In genomic region chr4:10090467-10091250, GRCh38 we compare ENCODE assay signal across 13 cellular contexts. TPM values are rescaled to one million over a fixed set of nuclear protein-coding genes. Genes with fewer than 3 reads are reported as not detected.
DNase-seq lines count a peak whose midpoint lies in the region; ATAC-seq and TF ChIP-seq lines count a peak whose summit lies in the region.
"Had no signal": no experiment of that assay in that cellular context is flagged by ENCODE, and none has a peak within 500 bp of the region (broad histone marks: within the 10 kb centered on the region; RNA-seq: fewer than 3 reads in every experiment).

No MANE protein-coding gene starts in this region.

- no peak overlapping the region for H3K4me3 Mint-ChIP-seq in natural killer cell
- H3K4me3 Mint-ChIP-seq in natural killer cell treated with Interleukin-12 subunit alpha and Interleukin-12 subunit beta and Interleukin-15 and Interleukin-18, amount 100 ng/mL, for 72 hours, result no peak overlapping the region
- H3K4me3 Mint-ChIP-seq in naive thymus-derived CD8-positive, alpha-beta T cell, result peak overlapping the region in 1 of 10 donors; percentile 18

- peaks cover 36 to 56% of the 10 kb centered on the region in 2 donors for H3K4me1 Mint-ChIP-seq in natural killer cell
- H3K4me1 Mint-ChIP-seq in natural killer cell treated with Interleukin-12 subunit alpha and Interleukin-12 subunit beta and Interleukin-15 and Interleukin-18, amount 100 ng/mL, for 72 hours (ENCODE audit: low read depth in 2 of 2), result peaks cover 29 to 57% of the 10 kb centered on the region in 2 donors
- peaks cover 27 to 69% (median 56%) of the 10 kb centered on the region in 4 donors for H3K4me1 Mint-ChIP-seq in naive thymus-derived CD8-positive, alpha-beta T cell

- intact Hi-C loops in natural killer cell (cut with micrococcal nuclease) (loop anchor here (10.0 kb wide), 1 partner anchor 76 kb away; no protein-coding TSS in a partner anchor), colonic mucosa (cut with DNase I) (no loop called here)

- no peaks in the 10 kb centered on the region for H3K36me3 Mint-ChIP-seq in natural killer cell
- H3K36me3 Mint-ChIP-seq in natural killer cell treated with Interleukin-12 subunit alpha and Interleukin-12 subunit beta and Interleukin-15 and Interleukin-18, amount 100 ng/mL, for 72 hours, result peaks cover 8% of the 10 kb centered on the region
- H3K36me3 Mint-ChIP-seq in naive thymus-derived CD8-positive, alpha-beta T cell, result peaks cover 0 to 98% (median 15%) of the 10 kb centered on the region in 3 donors

- no peaks in the 10 kb centered on the region for H3K27me3 ChIP-seq in colonic mucosa
- no peaks in the 10 kb centered on the region for H3K27me3 ChIP-seq in SJCRH30
- H3K27me3 ChIP-seq: tibial nerve had no signal

- no peaks in the 10 kb centered on the region for H3K27me3 Mint-ChIP-seq in natural killer cell (ENCODE audit: low read depth in 2 of 2)
- no peaks in the 10 kb centered on the region for H3K27me3 Mint-ChIP-seq in natural killer cell treated with Interleukin-12 subunit alpha and Interleukin-12 subunit beta and Interleukin-15 and Interleukin-18, amount 100 ng/mL, for 72 hours
- H3K27me3 Mint-ChIP-seq in naive thymus-derived CD8-positive, alpha-beta T cell, result no peaks in the 10 kb centered on the region

- no peaks in the 10 kb centered on the region for H3K9me3 Mint-ChIP-seq in natural killer cell
- no peaks in the 10 kb centered on the region for H3K9me3 Mint-ChIP-seq in natural killer cell treated with Interleukin-12 subunit alpha and Interleukin-12 subunit beta and Interleukin-15 and Interleukin-18, amount 100 ng/mL, for 72 hours
- no peaks in the 10 kb centered on the region for H3K9me3 Mint-ChIP-seq in naive thymus-derived CD8-positive, alpha-beta T cell

- POLR2A ChIA-PET in naive thymus-derived CD8-positive, alpha-beta T cell (lab: Charles Lee), result interaction anchor here (17.3 kb wide), 1 partner anchor 25 kb away, joined by 349 read pairs; the partner anchor contains the start of gene WDR1

- H3K36me3 ChIP-seq in colonic mucosa, result peaks cover 46% of the 10 kb centered on the region
- peaks cover 61% of the 10 kb centered on the region for H3K36me3 ChIP-seq in SJCRH30

- H3K4me3 ChIP-seq in colonic mucosa (no peak overlapping the region), SJCRH30 (no peak overlapping the region)
- H3K4me3 ChIP-seq: tibial nerve had no signal

- ATAC-seq in natural killer cell (no peak), HG03025 (IDR thresholded peaks at IDR 0.05; ENCODE audit: low FRiP score, unreplicated experiment) (no peak)
- no peak for ATAC-seq in natural killer cell treated with Interleukin-12 subunit alpha and Interleukin-12 subunit beta and Interleukin-15 and Interleukin-18, amount 100 ng/mL, for 72 hours
- ATAC-seq in naive thymus-derived CD8-positive, alpha-beta T cell, result no peak

- peak overlapping the region; percentile 64 to 88 for H3K27ac Mint-ChIP-seq in natural killer cell
- peak overlapping the region in 1 of 2 donors; percentile 21 for H3K27ac Mint-ChIP-seq in natural killer cell treated with Interleukin-12 subunit alpha and Interleukin-12 subunit beta and Interleukin-15 and Interleukin-18, amount 100 ng/mL, for 72 hours
- peak overlapping the region; percentile 58 to 91 (median 80) for H3K27ac Mint-ChIP-seq in naive thymus-derived CD8-positive, alpha-beta T cell

- TF ChIP-seq CTCF in natural killer cell (IDR thresholded peaks at IDR 0.05) (no peak), colonic mucosa (IDR thresholded peaks at IDR 0.05) (no peak)

- no peak overlapping the region for H3K9ac ChIP-seq in colonic mucosa (ENCODE audit: low read depth in 2 of 2, low read length in 2 of 2)

- peaks cover 20% of the 10 kb centered on the region for H3K4me1 ChIP-seq in colonic mucosa
- H3K4me1 ChIP-seq in SJCRH30, result no peaks in the 10 kb centered on the region

- H3K27ac ChIP-seq in colonic mucosa (peak overlapping the region; percentile 58), SJCRH30 (no peak overlapping the region)

- no peaks in the 10 kb centered on the region for H3K9me3 ChIP-seq in colonic mucosa
- no peaks in the 10 kb centered on the region for H3K9me3 ChIP-seq in SJCRH30 (replicated peaks)
- H3K9me3 ChIP-seq: tibial nerve had no signal

- DNase-seq in natural killer cell, result no peak
- DNase-seq in natural killer cell treated with Interleukin-12 subunit alpha and Interleukin-12 subunit beta and Interleukin-15 and Interleukin-18, amount 100 ng/mL, for 72 hours (ENCODE audit: low spot score), result no peak
- DNase-seq in colonic mucosa, result no peak
- DNase-seq in naive thymus-derived CD8-positive, alpha-beta T cell, result no peak
- DNase-seq in activated effector memory CD4-positive, alpha-beta T cell treated with anti-CD3 and anti-CD28 coated beads, Interleukin-2, amount 50 U/mL, for 16 hours, result no peak
- no peak for DNase-seq in Ammon's horn (ENCODE audit: low spot score)
- no peak for DNase-seq in SJCRH30
- DNase-seq: activated CD4-positive, alpha-beta T cell treated with anti-CD3 and anti-CD28 coated beads for 1 hour; activated effector memory CD4-positive, alpha-beta T cell treated with Interleukin-2 at 50 U/mL for 16 hours; DMS79 treated with DMSO at 0.1 percent for 48 hours; hypothalamus had no signal

RNA-seq across cellular contexts. Expression of gene WDR1, which starts 25.9 kb away (rescaled TPM):
- total RNA-seq in natural killer cell (100 to 1,000 TPM; 411 to 477 (median 468) TPM), colonic mucosa (100 to 1,000 TPM; 437 to 476 TPM)
- total RNA-seq in natural killer cell treated with Interleukin-12 subunit alpha and Interleukin-12 subunit beta and Interleukin-15 and Interleukin-18, amount 100 ng/mL, for 72 hours, result 100 to 1,000 TPM; 550 to 559 TPM
- 100 to 1,000 TPM; 295 to 300 TPM for total RNA-seq in naive thymus-derived CD8-positive, alpha-beta T cell
- polyA plus RNA-seq in naive thymus-derived CD8-positive, alpha-beta T cell, result 100 to 1,000 TPM; 304 to 378 (median 322) TPM
- total RNA-seq in SJCRH30 (2014; rRNA removed; shearing (Covaris generic)), result 95.1 and 95.7 TPM in 2 replicates
